Comparison of ENCODE assay signal across 14 cellular contexts in the genomic region with DNA sequence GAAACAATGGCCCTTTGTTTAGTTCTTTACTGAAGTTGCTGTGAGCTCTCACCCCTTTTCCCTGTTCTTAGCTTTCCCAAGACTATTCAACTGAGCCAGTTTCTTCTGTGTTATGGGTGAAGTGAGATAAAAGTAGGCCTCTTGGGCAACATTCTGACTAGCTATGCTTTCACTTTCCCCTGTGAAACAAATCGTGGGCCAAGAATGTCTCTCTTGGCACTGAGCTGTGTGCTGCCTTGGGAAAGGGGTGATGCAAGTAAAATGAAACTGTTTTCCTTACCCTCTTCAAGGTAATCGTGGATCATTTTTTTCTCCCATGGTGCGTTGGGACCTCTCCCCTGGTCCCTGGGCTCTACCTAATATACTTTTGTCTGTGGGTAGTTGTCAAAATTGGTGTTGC.
"Had no signal": no experiment of that assay in that cellular context is flagged by ENCODE, and none has a peak within 500 bp of the region (broad histone marks: within the 10 kb centered on the region; RNA-seq: fewer than 3 reads in every experiment).

No MANE protein-coding gene starts in this region.

- H2AFZ ChIP-seq: hepatocyte had no signal

- H3K4me1 ChIP-seq: esophagus squamous epithelium had no signal

- H3K4me3 ChIP-seq: esophagus squamous epithelium, hepatocyte had no signal

- ATAC-seq: activated CD8-positive, alpha-beta memory T cell treated with anti-CD3 and anti-CD28 coated beads, Interleukin-2, amount 10 ng/mL, durations not matched to agents 7 days and 5 days; left ventricle myocardium superior; stimulated activated naive CD8-positive, alpha-beta T cell treated with anti-CD3 and anti-CD28 coated beads, Interleukin-15, Interleukin-2, amounts not matched to agents 100 U/mL and 50 U/mL, for 24 hours had no signal

- H3K27me3 ChIP-seq: esophagus squamous epithelium, hepatocyte had no signal

- DNase-seq: activated CD4-positive, alpha-beta T cell treated with anti-CD3 and anti-CD28 coated beads, Interleukin-2, amount 50 U/mL, for 48 hours; activated CD8-positive, alpha-beta memory T cell treated with anti-CD3 and anti-CD28 coated beads, Interleukin-2, amount 10 ng/mL, durations not matched to agents 7 days and 5 days; activated naive CD4-positive, alpha-beta T cell treated with anti-CD3 and anti-CD28 coated beads for 36 hours; activated T-cell treated with anti-CD3 and anti-CD28 coated beads, Interleukin-2, amount 50 U/mL, for 1 hour; caudate nucleus; cortex of kidney; effector CD4-positive, alpha-beta T cell; esophagus squamous epithelium; left ventricle myocardium superior; nucleus accumbens; posterior cingulate gyrus; small intestine; stimulated activated naive CD8-positive, alpha-beta T cell treated with anti-CD3 and anti-CD28 coated beads, Interleukin-15, Interleukin-2, amounts not matched to agents 100 U/mL and 50 U/mL, for 24 hours had no signal

- H3K4me2 ChIP-seq: hepatocyte had no signal

- H3K36me3 ChIP-seq: esophagus squamous epithelium had no signal

- H3K27ac ChIP-seq: esophagus squamous epithelium, hepatocyte had no signal

- H3K79me2 ChIP-seq: hepatocyte had no signal
